28 cellular contexts compared by ENCODE assay signal in the genomic region with DNA sequence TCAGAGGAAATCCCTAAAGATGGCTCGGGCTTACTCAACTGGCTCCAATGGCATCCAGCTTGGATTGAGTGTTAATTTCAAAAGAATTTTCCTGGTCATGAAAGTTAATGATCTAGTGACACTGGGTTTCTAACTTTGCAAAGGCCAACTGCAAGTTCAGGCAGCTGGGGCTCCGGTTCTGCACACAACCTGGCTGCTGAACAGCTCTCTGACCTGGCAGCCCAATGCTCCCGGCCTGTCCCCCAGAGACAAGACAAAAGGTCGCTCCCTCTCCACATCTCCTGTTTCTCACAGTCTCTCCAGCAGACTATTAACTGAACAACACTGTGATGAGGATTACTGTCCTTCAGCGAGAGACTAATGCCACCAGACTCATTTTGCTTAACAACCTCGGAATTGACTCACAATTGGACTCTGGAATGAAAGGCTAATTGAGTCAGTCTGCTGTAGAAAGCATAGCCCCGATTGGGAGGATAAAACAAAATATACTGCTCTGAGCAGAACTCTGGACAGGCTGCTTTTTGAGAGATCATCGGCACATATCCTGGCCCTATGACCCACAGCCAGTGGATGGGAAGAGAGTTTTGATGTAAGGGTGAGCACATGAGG.
A peak's percentile ranks its signal among the peaks of the same experiment; 100 is the strongest.
DNase-seq lines count a peak whose midpoint lies in the region; ATAC-seq and TF ChIP-seq lines count a peak whose summit lies in the region.
"Had no signal": no experiment of that assay in that cellular context is flagged by ENCODE, and none has a peak within 500 bp of the region (broad histone marks: within the 10 kb centered on the region; RNA-seq: fewer than 3 reads in every experiment).

No MANE protein-coding gene starts in this region.

- intact Hi-C loops in psoas muscle (cut with DNase I), result no loop called here

- 19 to 32% (median 20%) methylated on average over 8 of the region's 8 CpGs for WGBS in psoas muscle, 3 donors

- DNase-seq in AG08395 (ENCODE audit: low spot score) (peak; percentile 31), adipocyte (ENCODE audit: low read depth) (no peak), kidney epithelial cell (ENCODE audit: low read depth) (peak; percentile 54), psoas muscle (peak; percentile 43 to 69), T-helper 1 cell (no peak), NCI-H2107 treated with DMSO at 0.1 percent for 48 hours (lab: John Stamatoyannopoulos, UW; ENCODE audit: unreplicated experiment) (no peak)
- DNase-seq in activated T-cell treated with anti-CD3 and anti-CD28 coated beads, Interleukin-2, amount 50 U/mL, for 1 hour, result no peak
- DNase-seq: 8988T; activated B cell treated with CpG ODN at 0.5 μM for 24 hours; activated CD4-positive, alpha-beta T cell treated with anti-CD3 and anti-CD28 coated beads, Interleukin-2, amount 10 ng/mL, durations not matched to agents 7 days and 5 days; activated gamma-delta T cell; activated naive CD8-positive, alpha-beta T cell treated with anti-CD3 and anti-CD28 coated beads for 36 hours; AML-193; CD4-positive, alpha-beta T cell; DND-41; esophagus squamous epithelium; GF-D8; left ventricle myocardium superior; NCI-H1092; NCI-H1694 treated with DMSO at 0.1 percent for 48 hours; small intestine; stimulated activated naive CD4-positive, alpha-beta T cell treated with Interleukin-2 at 50 U/mL for 16 hours had no signal

- TF ChIP-seq CTCF in kidney epithelial cell (IDR thresholded peaks at IDR 0.05; ENCODE audit: insufficient read depth, low read length, poor library complexity, severe bottlenecking) (no peak), psoas muscle (IDR thresholded peaks at IDR 0.05) (no peak)

- H3K9me3 ChIP-seq in adipocyte (ENCODE audit: control insufficient read depth, low read length) (no peaks in the 10 kb centered on the region), psoas muscle (no peaks in the 10 kb centered on the region)
- H3K9me3 ChIP-seq: esophagus squamous epithelium, neutrophil, prostate gland, suprapubic skin had no signal

- H3K27me3 ChIP-seq in adipocyte (replicated peaks; ENCODE audit: control insufficient read depth, insufficient read depth, low read length), result no peaks in the 10 kb centered on the region
- H3K27me3 ChIP-seq in kidney epithelial cell (ENCODE audit: control insufficient read depth, insufficient read depth, low read length), result no peaks in the 10 kb centered on the region
- H3K27me3 ChIP-seq in psoas muscle (ENCODE audit: insufficient read depth in 3 of 3, low read length in 2 of 3), result peaks cover 0 to 2% (median 0%) of the 10 kb centered on the region in 3 donors
- H3K27me3 ChIP-seq: esophagus squamous epithelium, neutrophil, suprapubic skin had no signal

- no peak overlapping the region for H3K27ac ChIP-seq in psoas muscle
- H3K27ac ChIP-seq: esophagus squamous epithelium, neutrophil, prostate gland, SK-N-MC, suprapubic skin had no signal

- peak overlapping the region; percentile 6 for H3K9ac ChIP-seq in adipocyte (ENCODE audit: low read length)

- H3K4me1 ChIP-seq in adipocyte (ENCODE audit: control insufficient read depth, insufficient read depth, low read length) (peaks cover 28% of the 10 kb centered on the region), psoas muscle (no peaks in the 10 kb centered on the region)
- H3K4me1 ChIP-seq: esophagus squamous epithelium, prostate gland, suprapubic skin had no signal

- ATAC-seq in psoas muscle, result peak in 3 of 4 donors; percentile 39 to 61 (median 49)
- ATAC-seq in HG03571 (IDR thresholded peaks at IDR 0.05; ENCODE audit: unreplicated experiment), result no peak
- ATAC-seq: K562, left ventricle myocardium superior had no signal

- H3K4me3 ChIP-seq in adipocyte (ENCODE audit: low read length) (peak overlapping the region; percentile 20), kidney epithelial cell (ENCODE audit: low read depth, low read length) (no peak overlapping the region), psoas muscle (no peak overlapping the region)
- H3K4me3 ChIP-seq: esophagus squamous epithelium, K562, prostate gland, SK-N-MC, suprapubic skin had no signal

- H3K36me3 ChIP-seq in adipocyte (ENCODE audit: control insufficient read depth, insufficient read depth, low read length, severe bottlenecking), result no peaks in the 10 kb centered on the region
- no peaks in the 10 kb centered on the region for H3K36me3 ChIP-seq in kidney epithelial cell (ENCODE audit: control insufficient read depth, insufficient read depth, low read length)
- no peaks in the 10 kb centered on the region for H3K36me3 ChIP-seq in psoas muscle (ENCODE audit: insufficient read depth in 1 of 2, low read depth in 1 of 2)
- H3K36me3 ChIP-seq: esophagus squamous epithelium, neutrophil, prostate gland, suprapubic skin had no signal

Comparison
In these comparisons a context has a peak if more than half of its experiments do, and no peak if none do; other contexts are left out.
1. DNase-seq: peak in AG08395 (single experiment), kidney epithelial cell (single experiment) and psoas muscle (2 of 2); none in adipocyte (single experiment), T-helper 1 cell (0 of 5), NCI-H2107 treated with DMSO at 0.1 percent for 48 hours (single experiment) and activated T-cell treated with anti-CD3 and anti-CD28 coated beads, Interleukin-2, amount 50 U/mL, for 1 hour (single experiment).